Comparison of ENCODE assay signal across 8 cellular contexts in genomic region chr6:37168163-37168758, GRCh38. TPM values are rescaled to one million over a fixed set of nuclear protein-coding genes. Genes with fewer than 3 reads are reported as not detected.
DNase-seq lines count a peak whose midpoint lies in the region; ATAC-seq and TF ChIP-seq lines count a peak whose summit lies in the region.

No MANE protein-coding gene starts in this region.

- H3K36me3 ChIP-seq in liver (ENCODE audit: control insufficient read depth in 4 of 4, insufficient read depth in 3 of 4, low read depth in 1 of 4, low read length in 3 of 4) (peaks cover 5 to 9% (median 7%) of the 10 kb centered on the region in 4 donors), suprapubic skin (peaks cover 5% of the 10 kb centered on the region)

- peak overlapping the region; percentile 99 for H3K4me3 Mint-ChIP-seq in activated CD4-positive, alpha-beta T cell treated with anti-CD3 and anti-CD28 coated beads, Interleukin-2, amount 10 ng/mL, durations not matched to agents 7 days and 5 days
- peak overlapping the region; percentile 92 for H3K4me3 Mint-ChIP-seq in WTC11

- TF ChIP-seq EP300 in suprapubic skin (IDR thresholded peaks at IDR 0.05), result no peak

- peaks cover 19% of the 10 kb centered on the region for H3K4me1 Mint-ChIP-seq in activated CD4-positive, alpha-beta T cell treated with anti-CD3 and anti-CD28 coated beads, Interleukin-2, amount 10 ng/mL, durations not matched to agents 7 days and 5 days
- H3K4me1 Mint-ChIP-seq in WTC11, result peaks cover 37% of the 10 kb centered on the region

- H3K36me3 Mint-ChIP-seq in activated CD4-positive, alpha-beta T cell treated with anti-CD3 and anti-CD28 coated beads, Interleukin-2, amount 10 ng/mL, durations not matched to agents 7 days and 5 days (ENCODE audit: low read depth), result peaks cover 26% of the 10 kb centered on the region
- H3K36me3 Mint-ChIP-seq in WTC11, result peaks cover 23% of the 10 kb centered on the region

- H3K9ac ChIP-seq in liver (ENCODE audit: low read depth in 1 of 2, low read length in 2 of 2), result peak overlapping the region in 1 of 2 donors; percentile 80

- H3K27me3 ChIP-seq in liver (ENCODE audit: control insufficient read depth in 4 of 4, insufficient read depth in 4 of 4, low read length in 3 of 4) (no peaks in the 10 kb centered on the region), suprapubic skin (no peaks in the 10 kb centered on the region)

- peaks cover 6% of the 10 kb centered on the region for H3K27me3 Mint-ChIP-seq in activated CD4-positive, alpha-beta T cell treated with anti-CD3 and anti-CD28 coated beads, Interleukin-2, amount 10 ng/mL, durations not matched to agents 7 days and 5 days
- no peaks in the 10 kb centered on the region for H3K27me3 Mint-ChIP-seq in WTC11 (ENCODE audit: low read depth)

- no peak for TF ChIP-seq RAD21 in liver (IDR thresholded peaks at IDR 0.05)

- no peak for TF ChIP-seq CTCF in WTC11 (IDR thresholded peaks at IDR 0.05)
- TF ChIP-seq CTCF in liver (IDR thresholded peaks at IDR 0.05; ENCODE audit: low read depth, low read length, missing input control), result no peak
- TF ChIP-seq CTCF in suprapubic skin (IDR thresholded peaks at IDR 0.05), result no peak

- H3K4me1 ChIP-seq in liver (ENCODE audit: control insufficient read depth in 4 of 4, insufficient read depth in 4 of 4, low read length in 3 of 4) (peaks cover 0 to 12% (median 6%) of the 10 kb centered on the region in 4 donors), suprapubic skin (peaks cover 29% of the 10 kb centered on the region)

- no peaks in the 10 kb centered on the region for H3K9me3 Mint-ChIP-seq in activated CD4-positive, alpha-beta T cell treated with anti-CD3 and anti-CD28 coated beads, Interleukin-2, amount 10 ng/mL, durations not matched to agents 7 days and 5 days
- no peaks in the 10 kb centered on the region for H3K9me3 Mint-ChIP-seq in WTC11

- WGBS in liver, result 89% methylated on average over 5 of the region's 5 CpGs
- 82% methylated on average over 5 of the region's 5 CpGs for WGBS in suprapubic skin

- CTCF ChIA-PET in activated CD4-positive, alpha-beta T cell treated with anti-CD3 and anti-CD28 coated beads, Interleukin-2, amount 10 ng/mL, durations not matched to agents 7 days and 5 days (lab: Charles Lee), result interaction anchor here (0.9 to 15.6 kb wide), 5 partner anchors 10 to 119 kb away, joined by 3 to 164 read pairs (median 20); no protein-coding TSS in a partner anchor
- CTCF ChIA-PET in WTC11 (lab: Charles Lee), result interaction anchor here (4.7 to 5.4 kb wide), 3 partner anchors 41 to 117 kb away, joined by 34 to 70 read pairs (median 37); no protein-coding TSS in a partner anchor

- no peak for DNase-seq in activated CD4-positive, alpha-beta T cell treated with anti-CD3 and anti-CD28 coated beads, Interleukin-2, amount 10 ng/mL, durations not matched to agents 7 days and 5 days
- no peak for DNase-seq in activated CD4-positive, alpha-beta T cell treated with anti-CD3 and anti-CD28 coated beads, Interleukin-2, amount 50 U/mL, for 4 hours
- DNase-seq in WTC11 (ENCODE audit: low spot score), result no peak
- no peak for DNase-seq in suprapubic skin (ENCODE audit: low spot score in 2 of 2)
- DNase-seq in NCI-H1436 treated with DMSO at 0.1 percent for 48 hours (lab: John Stamatoyannopoulos, UW), result no peak
- DNase-seq in UCSD-AML1 (lab: John Stamatoyannopoulos, UW; ENCODE audit: unreplicated experiment), result no peak

- H3K9me3 ChIP-seq in liver (ENCODE audit: control insufficient read depth in 4 of 4, low read length in 3 of 4) (no peaks in the 10 kb centered on the region), suprapubic skin (no peaks in the 10 kb centered on the region)

- H3K4me3 ChIP-seq in liver (ENCODE audit: low read depth in 1 of 3, low read length in 3 of 3), result no peak overlapping the region
- H3K4me3 ChIP-seq in suprapubic skin, result peak overlapping the region; percentile 76

- peak overlapping the region; percentile 99 for H3K27ac Mint-ChIP-seq in activated CD4-positive, alpha-beta T cell treated with anti-CD3 and anti-CD28 coated beads, Interleukin-2, amount 10 ng/mL, durations not matched to agents 7 days and 5 days
- peak overlapping the region; percentile 58 for H3K27ac Mint-ChIP-seq in WTC11

- H3K27ac ChIP-seq in liver (ENCODE audit: low read depth in 1 of 2, low read length in 2 of 2) (peak overlapping the region; percentile 92 to 96), suprapubic skin (peak overlapping the region; percentile 89)

- no peak for ATAC-seq in WTC11
- no peak for ATAC-seq in HG03108 (IDR thresholded peaks at IDR 0.05; ENCODE audit: unreplicated experiment)

- POLR2A ChIA-PET in activated CD4-positive, alpha-beta T cell treated with anti-CD3 and anti-CD28 coated beads, Interleukin-2, amount 10 ng/mL, durations not matched to agents 7 days and 5 days (lab: Charles Lee), result no interaction called here
- POLR2A ChIA-PET in WTC11 (lab: Charles Lee), result interaction anchor here (0.5 to 5.8 kb wide), 4 partner anchors 24 to 60 kb away, joined by 10 to 183 read pairs (median 34); no protein-coding TSS in a partner anchor

- no peak for TF ChIP-seq POLR2A in suprapubic skin (IDR thresholded peaks at IDR 0.05)

TF ChIP-seq in WTC11, 78 proteins besides CTCF, POLR2A, EP300 and RAD21 (continues in another document):
- TF ChIP-seq SP1 (CRISPR knock-in tag; conservative IDR thresholded peaks at IDR 0.05) (no peak), FOXP4 (CRISPR knock-in tag; IDR thresholded peaks at IDR 0.05) (no peak), MYBL2 (CRISPR knock-in tag; IDR thresholded peaks at IDR 0.05) (no peak), FOXJ3 (CRISPR knock-in tag; IDR thresholded peaks at IDR 0.05; ENCODE audit: borderline replicate concordance) (no peak)
- TF ChIP-seq, protein P1, sequence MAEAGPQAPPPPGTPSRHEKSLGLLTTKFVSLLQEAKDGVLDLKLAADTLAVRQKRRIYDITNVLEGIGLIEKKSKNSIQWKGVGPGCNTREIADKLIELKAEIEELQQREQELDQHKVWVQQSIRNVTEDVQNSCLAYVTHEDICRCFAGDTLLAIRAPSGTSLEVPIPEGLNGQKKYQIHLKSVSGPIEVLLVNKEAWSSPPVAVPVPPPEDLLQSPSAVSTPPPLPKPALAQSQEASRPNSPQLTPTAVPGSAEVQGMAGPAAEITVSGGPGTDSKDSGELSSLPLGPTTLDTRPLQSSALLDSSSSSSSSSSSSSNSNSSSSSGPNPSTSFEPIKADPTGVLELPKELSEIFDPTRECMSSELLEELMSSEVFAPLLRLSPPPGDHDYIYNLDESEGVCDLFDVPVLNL (CRISPR knock-in tag; IDR thresholded peaks at IDR 0.05; ENCODE audit: borderline replicate concordance, low read depth), result no peak

TF ChIP-seq in liver, 16 proteins besides CTCF, POLR2A, EP300 and RAD21 (continues in another document):
- TF ChIP-seq SP1 (IDR thresholded peaks at IDR 0.05), result no peak
- no peak for TF ChIP-seq NR2F2 (IDR thresholded peaks at IDR 0.05)
- TF ChIP-seq, protein P2, sequence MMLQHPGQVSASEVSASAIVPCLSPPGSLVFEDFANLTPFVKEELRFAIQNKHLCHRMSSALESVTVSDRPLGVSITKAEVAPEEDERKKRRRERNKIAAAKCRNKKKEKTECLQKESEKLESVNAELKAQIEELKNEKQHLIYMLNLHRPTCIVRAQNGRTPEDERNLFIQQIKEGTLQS (IDR thresholded peaks at IDR 0.05), result no peak
- no peak for TF ChIP-seq HNF4G (IDR thresholded peaks at IDR 0.05)
- TF ChIP-seq FOXA2 (IDR thresholded peaks at IDR 0.05), result no peak
- no peak for TF ChIP-seq MAX (IDR thresholded peaks at IDR 0.05)
- TF ChIP-seq EGR1 (IDR thresholded peaks at IDR 0.05; ENCODE audit: low read depth in 2 of 2), result no peak
- TF ChIP-seq FOXA1 (IDR thresholded peaks at IDR 0.05), result no peak
- no peak for TF ChIP-seq HNF4A (conservative IDR thresholded peaks at IDR 0.05)
- TF ChIP-seq JUND (IDR thresholded peaks at IDR 0.05), result no peak
- TF ChIP-seq, protein P3, sequence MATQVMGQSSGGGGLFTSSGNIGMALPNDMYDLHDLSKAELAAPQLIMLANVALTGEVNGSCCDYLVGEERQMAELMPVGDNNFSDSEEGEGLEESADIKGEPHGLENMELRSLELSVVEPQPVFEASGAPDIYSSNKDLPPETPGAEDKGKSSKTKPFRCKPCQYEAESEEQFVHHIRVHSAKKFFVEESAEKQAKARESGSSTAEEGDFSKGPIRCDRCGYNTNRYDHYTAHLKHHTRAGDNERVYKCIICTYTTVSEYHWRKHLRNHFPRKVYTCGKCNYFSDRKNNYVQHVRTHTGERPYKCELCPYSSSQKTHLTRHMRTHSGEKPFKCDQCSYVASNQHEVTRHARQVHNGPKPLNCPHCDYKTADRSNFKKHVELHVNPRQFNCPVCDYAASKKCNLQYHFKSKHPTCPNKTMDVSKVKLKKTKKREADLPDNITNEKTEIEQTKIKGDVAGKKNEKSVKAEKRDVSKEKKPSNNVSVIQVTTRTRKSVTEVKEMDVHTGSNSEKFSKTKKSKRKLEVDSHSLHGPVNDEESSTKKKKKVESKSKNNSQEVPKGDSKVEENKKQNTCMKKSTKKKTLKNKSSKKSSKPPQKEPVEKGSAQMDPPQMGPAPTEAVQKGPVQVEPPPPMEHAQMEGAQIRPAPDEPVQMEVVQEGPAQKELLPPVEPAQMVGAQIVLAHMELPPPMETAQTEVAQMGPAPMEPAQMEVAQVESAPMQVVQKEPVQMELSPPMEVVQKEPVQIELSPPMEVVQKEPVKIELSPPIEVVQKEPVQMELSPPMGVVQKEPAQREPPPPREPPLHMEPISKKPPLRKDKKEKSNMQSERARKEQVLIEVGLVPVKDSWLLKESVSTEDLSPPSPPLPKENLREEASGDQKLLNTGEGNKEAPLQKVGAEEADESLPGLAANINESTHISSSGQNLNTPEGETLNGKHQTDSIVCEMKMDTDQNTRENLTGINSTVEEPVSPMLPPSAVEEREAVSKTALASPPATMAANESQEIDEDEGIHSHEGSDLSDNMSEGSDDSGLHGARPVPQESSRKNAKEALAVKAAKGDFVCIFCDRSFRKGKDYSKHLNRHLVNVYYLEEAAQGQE (IDR thresholded peaks at IDR 0.05), result no peak
- no peak for TF ChIP-seq GABPA (IDR thresholded peaks at IDR 0.05 in 1 of 2, conservative IDR thresholded peaks at IDR 0.05 in 1 of 2)

RNA-seq across cellular contexts. Expression of gene PIM1, which starts 1.7 kb away (rescaled TPM):
- 100 to 1,000 TPM; 393 to 412 TPM for total RNA-seq in activated CD4-positive, alpha-beta T cell treated with anti-CD3 and anti-CD28 coated beads, Interleukin-2, amount 10 ng/mL, durations not matched to agents 7 days and 5 days
- 64.7 to 81.2 TPM (median 78.1 TPM) in 3 replicates for total RNA-seq in WTC11 (2021)
- total RNA-seq in liver, result 100 to 1,000 TPM in 1 of 2 donors, 10 to 100 TPM in 1; 10.9 to 141 TPM
- 10 to 100 TPM in 1 of 2 donors, 1 to 10 TPM in 1; 5.5 to 10.4 TPM for polyA plus RNA-seq in liver
- total RNA-seq in suprapubic skin, result 100 to 1,000 TPM in 2 of 4 donors, 10 to 100 TPM in 2; 63.6 to 158 (median 110) TPM
